1 cellular context compared by ENCODE assay signal in the genomic region with DNA sequence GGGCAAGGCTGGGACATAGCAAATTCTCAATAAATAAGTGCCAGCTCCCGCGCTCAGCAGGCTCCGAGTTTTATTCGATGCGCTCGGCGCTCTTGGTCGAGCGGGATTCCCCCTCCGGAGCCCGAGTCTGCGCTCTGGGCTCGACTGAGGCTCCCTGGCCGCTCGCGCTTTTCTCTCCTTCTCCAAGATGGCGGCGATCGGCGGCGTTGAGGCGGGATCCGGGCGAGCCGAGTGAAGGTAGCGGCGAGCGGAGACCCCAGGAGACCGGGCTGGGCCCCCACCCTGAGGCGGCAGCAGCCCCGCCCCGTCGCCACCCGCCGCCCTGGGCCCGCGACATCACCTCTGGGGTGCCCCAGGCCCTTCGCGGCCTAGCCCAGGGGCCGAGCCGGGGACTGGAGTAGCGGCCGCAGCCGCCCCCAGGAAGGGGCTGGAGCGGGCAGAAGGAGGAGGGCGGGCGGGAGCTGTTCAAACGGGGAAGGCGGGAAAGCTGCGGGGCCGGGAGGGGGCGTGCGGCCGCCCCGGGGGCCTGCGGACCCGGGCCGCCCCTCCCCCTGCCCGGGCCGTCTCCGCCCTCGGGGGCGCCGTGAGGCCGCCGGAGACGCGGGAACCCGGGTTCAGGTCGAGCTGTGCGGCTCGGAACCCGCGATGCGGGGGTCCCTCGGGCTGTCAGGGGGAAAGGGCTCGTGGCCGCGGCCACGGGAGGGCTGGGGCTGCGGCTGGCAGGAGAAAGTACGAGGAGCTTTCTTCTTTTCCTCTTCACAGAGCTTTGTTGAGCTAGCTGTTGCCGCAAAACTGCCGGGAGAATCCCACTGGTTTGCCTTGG.
TF ChIP-seq lines count a peak whose summit lies in the region.

A gene with protein sequence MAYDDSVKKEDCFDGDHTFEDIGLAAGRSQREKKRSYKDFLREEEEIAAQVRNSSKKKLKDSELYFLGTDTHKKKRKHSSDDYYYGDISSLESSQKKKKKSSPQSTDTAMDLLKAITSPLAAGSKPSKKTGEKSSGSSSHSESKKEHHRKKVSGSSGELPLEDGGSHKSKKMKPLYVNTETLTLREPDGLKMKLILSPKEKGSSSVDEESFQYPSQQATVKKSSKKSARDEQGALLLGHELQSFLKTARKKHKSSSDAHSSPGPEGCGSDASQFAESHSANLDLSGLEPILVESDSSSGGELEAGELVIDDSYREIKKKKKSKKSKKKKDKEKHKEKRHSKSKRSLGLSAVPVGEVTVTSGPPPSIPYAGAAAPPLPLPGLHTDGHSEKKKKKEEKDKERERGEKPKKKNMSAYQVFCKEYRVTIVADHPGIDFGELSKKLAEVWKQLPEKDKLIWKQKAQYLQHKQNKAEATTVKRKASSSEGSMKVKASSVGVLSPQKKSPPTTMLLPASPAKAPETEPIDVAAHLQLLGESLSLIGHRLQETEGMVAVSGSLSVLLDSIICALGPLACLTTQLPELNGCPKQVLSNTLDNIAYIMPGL (plus strand): TSS at position 173 of the 823 bp plus-strand sequence. CDS start 4,898 bp downstream, outside the sequence.

TF ChIP-seq in HepG2, 621 proteins besides CTCF, POLR2A, EP300 and RAD21 (continued from another document and continues in another):
- TF ChIP-seq, protein P1, sequence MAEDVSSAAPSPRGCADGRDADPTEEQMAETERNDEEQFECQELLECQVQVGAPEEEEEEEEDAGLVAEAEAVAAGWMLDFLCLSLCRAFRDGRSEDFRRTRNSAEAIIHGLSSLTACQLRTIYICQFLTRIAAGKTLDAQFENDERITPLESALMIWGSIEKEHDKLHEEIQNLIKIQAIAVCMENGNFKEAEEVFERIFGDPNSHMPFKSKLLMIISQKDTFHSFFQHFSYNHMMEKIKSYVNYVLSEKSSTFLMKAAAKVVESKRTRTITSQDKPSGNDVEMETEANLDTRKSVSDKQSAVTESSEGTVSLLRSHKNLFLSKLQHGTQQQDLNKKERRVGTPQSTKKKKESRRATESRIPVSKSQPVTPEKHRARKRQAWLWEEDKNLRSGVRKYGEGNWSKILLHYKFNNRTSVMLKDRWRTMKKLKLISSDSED (CRISPR knock-in tag; IDR thresholded peaks at IDR 0.05), result no peak; the same call in 1 of the 2 replicates
- TF ChIP-seq ZSCAN21 (CRISPR knock-in tag; IDR thresholded peaks at IDR 0.05; ENCODE audit: borderline replicate concordance), result peak; percentile 20; the same call in 1 of the 2 replicates
- TF ChIP-seq KAT8 (CRISPR knock-in tag; IDR thresholded peaks at IDR 0.05), result peak; percentile 91
- TF ChIP-seq, protein P2, sequence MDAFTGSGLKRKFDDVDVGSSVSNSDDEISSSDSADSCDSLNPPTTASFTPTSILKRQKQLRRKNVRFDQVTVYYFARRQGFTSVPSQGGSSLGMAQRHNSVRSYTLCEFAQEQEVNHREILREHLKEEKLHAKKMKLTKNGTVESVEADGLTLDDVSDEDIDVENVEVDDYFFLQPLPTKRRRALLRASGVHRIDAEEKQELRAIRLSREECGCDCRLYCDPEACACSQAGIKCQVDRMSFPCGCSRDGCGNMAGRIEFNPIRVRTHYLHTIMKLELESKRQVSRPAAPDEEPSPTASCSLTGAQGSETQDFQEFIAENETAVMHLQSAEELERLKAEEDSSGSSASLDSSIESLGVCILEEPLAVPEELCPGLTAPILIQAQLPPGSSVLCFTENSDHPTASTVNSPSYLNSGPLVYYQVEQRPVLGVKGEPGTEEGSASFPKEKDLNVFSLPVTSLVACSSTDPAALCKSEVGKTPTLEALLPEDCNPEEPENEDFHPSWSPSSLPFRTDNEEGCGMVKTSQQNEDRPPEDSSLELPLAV (CRISPR knock-in tag; conservative IDR thresholded peaks at IDR 0.05; ENCODE audit: low read depth), result no peak
- TF ChIP-seq, protein P3, sequence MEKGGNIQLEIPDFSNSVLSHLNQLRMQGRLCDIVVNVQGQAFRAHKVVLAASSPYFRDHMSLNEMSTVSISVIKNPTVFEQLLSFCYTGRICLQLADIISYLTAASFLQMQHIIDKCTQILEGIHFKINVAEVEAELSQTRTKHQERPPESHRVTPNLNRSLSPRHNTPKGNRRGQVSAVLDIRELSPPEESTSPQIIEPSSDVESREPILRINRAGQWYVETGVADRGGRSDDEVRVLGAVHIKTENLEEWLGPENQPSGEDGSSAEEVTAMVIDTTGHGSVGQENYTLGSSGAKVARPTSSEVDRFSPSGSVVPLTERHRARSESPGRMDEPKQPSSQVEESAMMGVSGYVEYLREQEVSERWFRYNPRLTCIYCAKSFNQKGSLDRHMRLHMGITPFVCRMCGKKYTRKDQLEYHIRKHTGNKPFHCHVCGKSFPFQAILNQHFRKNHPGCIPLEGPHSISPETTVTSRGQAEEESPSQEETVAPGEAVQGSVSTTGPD (CRISPR knock-in tag; IDR thresholded peaks at IDR 0.05), result no peak
- no peak for TF ChIP-seq ZNF558 (CRISPR knock-in tag; IDR thresholded peaks at IDR 0.05; ENCODE audit: borderline replicate concordance)
- no peak for TF ChIP-seq PCBP1 (IDR thresholded peaks at IDR 0.05; ENCODE audit: borderline replicate concordance, low read depth, low read length)
- no peak for TF ChIP-seq RBM22 (optimal IDR thresholded peaks at IDR 0.05; ENCODE audit: low read length)
- 0 out of 2 replicates have a peak, but pooled peaks have one; percentile 31 for TF ChIP-seq RFXAP (CRISPR knock-in tag; IDR thresholded peaks at IDR 0.05; ENCODE audit: borderline replicate concordance)
- no peak for TF ChIP-seq NFIB (CRISPR knock-in tag; IDR thresholded peaks at IDR 0.05; ENCODE audit: borderline replicate concordance)
- TF ChIP-seq, protein P4, sequence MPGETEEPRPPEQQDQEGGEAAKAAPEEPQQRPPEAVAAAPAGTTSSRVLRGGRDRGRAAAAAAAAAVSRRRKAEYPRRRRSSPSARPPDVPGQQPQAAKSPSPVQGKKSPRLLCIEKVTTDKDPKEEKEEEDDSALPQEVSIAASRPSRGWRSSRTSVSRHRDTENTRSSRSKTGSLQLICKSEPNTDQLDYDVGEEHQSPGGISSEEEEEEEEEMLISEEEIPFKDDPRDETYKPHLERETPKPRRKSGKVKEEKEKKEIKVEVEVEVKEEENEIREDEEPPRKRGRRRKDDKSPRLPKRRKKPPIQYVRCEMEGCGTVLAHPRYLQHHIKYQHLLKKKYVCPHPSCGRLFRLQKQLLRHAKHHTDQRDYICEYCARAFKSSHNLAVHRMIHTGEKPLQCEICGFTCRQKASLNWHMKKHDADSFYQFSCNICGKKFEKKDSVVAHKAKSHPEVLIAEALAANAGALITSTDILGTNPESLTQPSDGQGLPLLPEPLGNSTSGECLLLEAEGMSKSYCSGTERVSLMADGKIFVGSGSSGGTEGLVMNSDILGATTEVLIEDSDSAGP (CRISPR knock-in tag; IDR thresholded peaks at IDR 0.05; ENCODE audit: borderline replicate concordance), result peak; percentile 86; the same call in 1 of the 2 replicates
- TF ChIP-seq MTA3 (CRISPR knock-in tag; IDR thresholded peaks at IDR 0.05), result no peak
- TF ChIP-seq PHF21A (CRISPR knock-in tag; IDR thresholded peaks at IDR 0.05), result peak; percentile 47; the same call in 1 of the 2 replicates
- no peak for TF ChIP-seq PAX8 (CRISPR knock-in tag; IDR thresholded peaks at IDR 0.05; ENCODE audit: borderline replicate concordance)
- no peak for TF ChIP-seq ZNF136 (CRISPR knock-in tag; IDR thresholded peaks at IDR 0.05; ENCODE audit: low read depth)
- TF ChIP-seq, protein P5, sequence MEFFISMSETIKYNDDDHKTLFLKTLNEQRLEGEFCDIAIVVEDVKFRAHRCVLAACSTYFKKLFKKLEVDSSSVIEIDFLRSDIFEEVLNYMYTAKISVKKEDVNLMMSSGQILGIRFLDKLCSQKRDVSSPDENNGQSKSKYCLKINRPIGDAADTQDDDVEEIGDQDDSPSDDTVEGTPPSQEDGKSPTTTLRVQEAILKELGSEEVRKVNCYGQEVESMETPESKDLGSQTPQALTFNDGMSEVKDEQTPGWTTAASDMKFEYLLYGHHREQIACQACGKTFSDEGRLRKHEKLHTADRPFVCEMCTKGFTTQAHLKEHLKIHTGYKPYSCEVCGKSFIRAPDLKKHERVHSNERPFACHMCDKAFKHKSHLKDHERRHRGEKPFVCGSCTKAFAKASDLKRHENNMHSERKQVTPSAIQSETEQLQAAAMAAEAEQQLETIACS (CRISPR knock-in tag; IDR thresholded peaks at IDR 0.05), result no peak
- TF ChIP-seq NFATC3 (CRISPR knock-in tag; IDR thresholded peaks at IDR 0.05), result no peak
- TF ChIP-seq, protein P6, sequence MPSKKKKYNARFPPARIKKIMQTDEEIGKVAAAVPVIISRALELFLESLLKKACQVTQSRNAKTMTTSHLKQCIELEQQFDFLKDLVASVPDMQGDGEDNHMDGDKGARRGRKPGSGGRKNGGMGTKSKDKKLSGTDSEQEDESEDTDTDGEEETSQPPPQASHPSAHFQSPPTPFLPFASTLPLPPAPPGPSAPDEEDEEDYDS (CRISPR knock-in tag; IDR thresholded peaks at IDR 0.05), result peak; percentile 68; the same call in 1 of the 2 replicates
- no peak for TF ChIP-seq MYNN (CRISPR knock-in tag; IDR thresholded peaks at IDR 0.05; ENCODE audit: low read depth)
- TF ChIP-seq PAWR (CRISPR knock-in tag; IDR thresholded peaks at IDR 0.05; ENCODE audit: borderline replicate concordance), result no peak
- TF ChIP-seq ZEB1 (IDR thresholded peaks at IDR 0.05; ENCODE audit: insufficient replicate concordance, low read depth), result no peak
- TF ChIP-seq, protein P7, sequence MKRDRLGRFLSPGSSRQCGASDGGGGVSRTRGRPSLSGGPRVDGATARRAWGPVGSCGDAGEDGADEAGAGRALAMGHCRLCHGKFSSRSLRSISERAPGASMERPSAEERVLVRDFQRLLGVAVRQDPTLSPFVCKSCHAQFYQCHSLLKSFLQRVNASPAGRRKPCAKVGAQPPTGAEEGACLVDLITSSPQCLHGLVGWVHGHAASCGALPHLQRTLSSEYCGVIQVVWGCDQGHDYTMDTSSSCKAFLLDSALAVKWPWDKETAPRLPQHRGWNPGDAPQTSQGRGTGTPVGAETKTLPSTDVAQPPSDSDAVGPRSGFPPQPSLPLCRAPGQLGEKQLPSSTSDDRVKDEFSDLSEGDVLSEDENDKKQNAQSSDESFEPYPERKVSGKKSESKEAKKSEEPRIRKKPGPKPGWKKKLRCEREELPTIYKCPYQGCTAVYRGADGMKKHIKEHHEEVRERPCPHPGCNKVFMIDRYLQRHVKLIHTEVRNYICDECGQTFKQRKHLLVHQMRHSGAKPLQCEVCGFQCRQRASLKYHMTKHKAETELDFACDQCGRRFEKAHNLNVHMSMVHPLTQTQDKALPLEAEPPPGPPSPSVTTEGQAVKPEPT (CRISPR knock-in tag; IDR thresholded peaks at IDR 0.05; ENCODE audit: low read depth), result peak; percentile 74; the same call in 1 of the 2 replicates
- TF ChIP-seq, protein P8, sequence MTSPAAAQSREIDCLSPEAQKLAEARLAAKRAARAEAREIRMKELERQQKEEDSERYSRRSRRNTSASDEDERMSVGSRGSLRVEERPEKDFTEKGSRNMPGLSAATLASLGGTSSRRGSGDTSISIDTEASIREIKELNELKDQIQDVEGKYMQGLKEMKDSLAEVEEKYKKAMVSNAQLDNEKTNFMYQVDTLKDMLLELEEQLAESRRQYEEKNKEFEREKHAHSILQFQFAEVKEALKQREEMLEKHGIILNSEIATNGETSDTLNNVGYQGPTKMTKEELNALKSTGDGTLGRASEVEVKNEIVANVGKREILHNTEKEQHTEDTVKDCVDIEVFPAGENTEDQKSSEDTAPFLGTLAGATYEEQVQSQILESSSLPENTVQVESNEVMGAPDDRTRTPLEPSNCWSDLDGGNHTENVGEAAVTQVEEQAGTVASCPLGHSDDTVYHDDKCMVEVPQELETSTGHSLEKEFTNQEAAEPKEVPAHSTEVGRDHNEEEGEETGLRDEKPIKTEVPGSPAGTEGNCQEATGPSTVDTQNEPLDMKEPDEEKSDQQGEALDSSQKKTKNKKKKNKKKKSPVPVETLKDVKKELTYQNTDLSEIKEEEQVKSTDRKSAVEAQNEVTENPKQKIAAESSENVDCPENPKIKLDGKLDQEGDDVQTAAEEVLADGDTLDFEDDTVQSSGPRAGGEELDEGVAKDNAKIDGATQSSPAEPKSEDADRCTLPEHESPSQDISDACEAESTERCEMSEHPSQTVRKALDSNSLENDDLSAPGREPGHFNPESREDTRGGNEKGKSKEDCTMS (CRISPR knock-in tag; conservative IDR thresholded peaks at IDR 0.05), result no peak
- TF ChIP-seq IKZF4 (CRISPR knock-in tag; IDR thresholded peaks at IDR 0.05; ENCODE audit: borderline replicate concordance, low read depth, not compliant biosample characterization), result no peak
- TF ChIP-seq EZH2 (conservative IDR thresholded peaks at IDR 0.05; ENCODE audit: low read depth, low read length), result no peak
- TF ChIP-seq RELA (CRISPR knock-in tag; IDR thresholded peaks at IDR 0.05), result peak; percentile 95
- TF ChIP-seq, protein P9, sequence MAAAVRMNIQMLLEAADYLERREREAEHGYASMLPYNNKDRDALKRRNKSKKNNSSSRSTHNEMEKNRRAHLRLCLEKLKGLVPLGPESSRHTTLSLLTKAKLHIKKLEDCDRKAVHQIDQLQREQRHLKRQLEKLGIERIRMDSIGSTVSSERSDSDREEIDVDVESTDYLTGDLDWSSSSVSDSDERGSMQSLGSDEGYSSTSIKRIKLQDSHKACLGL (CRISPR knock-in tag; IDR thresholded peaks at IDR 0.05), result no peak
- TF ChIP-seq, protein P10, sequence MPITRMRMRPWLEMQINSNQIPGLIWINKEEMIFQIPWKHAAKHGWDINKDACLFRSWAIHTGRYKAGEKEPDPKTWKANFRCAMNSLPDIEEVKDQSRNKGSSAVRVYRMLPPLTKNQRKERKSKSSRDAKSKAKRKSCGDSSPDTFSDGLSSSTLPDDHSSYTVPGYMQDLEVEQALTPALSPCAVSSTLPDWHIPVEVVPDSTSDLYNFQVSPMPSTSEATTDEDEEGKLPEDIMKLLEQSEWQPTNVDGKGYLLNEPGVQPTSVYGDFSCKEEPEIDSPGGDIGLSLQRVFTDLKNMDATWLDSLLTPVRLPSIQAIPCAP (CRISPR knock-in tag; IDR thresholded peaks at IDR 0.05; ENCODE audit: low read depth), result 0 out of 2 replicates have a peak, but pooled peaks have one; percentile 55
- peak; percentile 65 for TF ChIP-seq AGO1 (IDR thresholded peaks at IDR 0.05; ENCODE audit: low read depth, low read length, poor library complexity, severe bottlenecking)
- TF ChIP-seq ZSCAN9 (CRISPR knock-in tag; IDR thresholded peaks at IDR 0.05; ENCODE audit: borderline replicate concordance), result 0 out of 2 replicates have a peak, but pooled peaks have one; percentile 35
- TF ChIP-seq JUNB (CRISPR knock-in tag; IDR thresholded peaks at IDR 0.05; ENCODE audit: borderline replicate concordance), result no peak
- TF ChIP-seq FLYWCH1 (CRISPR knock-in tag; IDR thresholded peaks at IDR 0.05), result peak; percentile 74; the same call in 1 of the 2 replicates
- TF ChIP-seq, protein P11, sequence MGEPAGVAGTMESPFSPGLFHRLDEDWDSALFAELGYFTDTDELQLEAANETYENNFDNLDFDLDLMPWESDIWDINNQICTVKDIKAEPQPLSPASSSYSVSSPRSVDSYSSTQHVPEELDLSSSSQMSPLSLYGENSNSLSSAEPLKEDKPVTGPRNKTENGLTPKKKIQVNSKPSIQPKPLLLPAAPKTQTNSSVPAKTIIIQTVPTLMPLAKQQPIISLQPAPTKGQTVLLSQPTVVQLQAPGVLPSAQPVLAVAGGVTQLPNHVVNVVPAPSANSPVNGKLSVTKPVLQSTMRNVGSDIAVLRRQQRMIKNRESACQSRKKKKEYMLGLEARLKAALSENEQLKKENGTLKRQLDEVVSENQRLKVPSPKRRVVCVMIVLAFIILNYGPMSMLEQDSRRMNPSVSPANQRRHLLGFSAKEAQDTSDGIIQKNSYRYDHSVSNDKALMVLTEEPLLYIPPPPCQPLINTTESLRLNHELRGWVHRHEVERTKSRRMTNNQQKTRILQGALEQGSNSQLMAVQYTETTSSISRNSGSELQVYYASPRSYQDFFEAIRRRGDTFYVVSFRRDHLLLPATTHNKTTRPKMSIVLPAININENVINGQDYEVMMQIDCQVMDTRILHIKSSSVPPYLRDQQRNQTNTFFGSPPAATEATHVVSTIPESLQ (CRISPR knock-in tag; conservative IDR thresholded peaks at IDR 0.05), result no peak
- peak; percentile 43; the same call in 1 of the 2 replicates for TF ChIP-seq ZNF232 (CRISPR knock-in tag; IDR thresholded peaks at IDR 0.05; ENCODE audit: borderline replicate concordance)
- TF ChIP-seq ZNF547 (CRISPR knock-in tag; IDR thresholded peaks at IDR 0.05), result peak; percentile 92
